Comparison of ENCODE assay signal across 17 cellular contexts in the genomic region with DNA sequence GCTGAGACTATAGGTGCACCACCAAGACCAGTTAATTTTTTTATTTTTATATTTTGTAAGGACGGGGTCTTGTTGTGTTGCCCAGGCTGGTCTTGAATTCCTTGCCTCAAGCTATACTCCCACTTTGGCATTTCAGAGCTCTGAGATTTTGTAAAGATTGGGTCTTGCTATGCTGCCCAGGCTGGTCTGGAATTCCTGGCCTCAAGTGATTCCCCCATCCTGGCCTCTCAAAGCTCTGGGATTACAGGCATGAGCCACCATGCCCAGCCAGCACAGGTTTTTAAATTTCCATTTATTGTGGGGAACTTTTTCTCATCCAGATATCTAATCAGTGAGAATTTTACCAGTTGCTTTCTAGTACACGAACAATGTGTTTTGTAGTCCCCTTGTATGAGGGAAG.
"Had no signal": no experiment of that assay in that cellular context is flagged by ENCODE, and none has a peak within 500 bp of the region (broad histone marks: within the 10 kb centered on the region; RNA-seq: fewer than 3 reads in every experiment).

No MANE protein-coding gene starts in this region.

- H3K36me3 ChIP-seq: gastrocnemius medialis, heart right ventricle, left lung, right atrium auricular region had no signal

- H3K4me1 ChIP-seq: left lung had no signal

- H3K27ac ChIP-seq: epithelial cell of prostate, gastrocnemius medialis, heart right ventricle, left lung, right atrium auricular region had no signal

- H3K9me3 ChIP-seq: gastrocnemius medialis, right atrium auricular region had no signal

- H3K4me3 Mint-ChIP-seq: activated CD8-positive, alpha-beta memory T cell treated with anti-CD3 and anti-CD28 coated beads, Interleukin-2, amount 10 ng/mL, durations not matched to agents 7 days and 5 days; activated naive CD4-positive, alpha-beta T cell treated with anti-CD3 and anti-CD28 coated beads, Interleukin-2, amount 50 U/mL, for 24 hours; activated T-cell treated with anti-CD3 and anti-CD28 coated beads, Interleukin-2, amount 50 U/mL, for 24 hours; central memory CD8-positive, alpha-beta T cell; stimulated activated memory B cell treated with anti-CD40 and anti-IgM and Interleukin-4, amounts not matched to agents 10 μg/mL and 1 μg/mL and 100 μg/mL, for 72 hours had no signal

- ATAC-seq: activated CD8-positive, alpha-beta memory T cell treated with anti-CD3 and anti-CD28 coated beads, Interleukin-2, amount 10 ng/mL, durations not matched to agents 7 days and 5 days had no signal

- H3K27ac Mint-ChIP-seq: activated CD8-positive, alpha-beta memory T cell treated with anti-CD3 and anti-CD28 coated beads, Interleukin-2, amount 10 ng/mL, durations not matched to agents 7 days and 5 days; activated naive CD4-positive, alpha-beta T cell treated with anti-CD3 and anti-CD28 coated beads, Interleukin-2, amount 50 U/mL, for 24 hours; activated T-cell treated with anti-CD3 and anti-CD28 coated beads, Interleukin-2, amount 50 U/mL, for 24 hours; stimulated activated memory B cell treated with anti-CD40 and anti-IgM and Interleukin-4, amounts not matched to agents 10 μg/mL and 1 μg/mL and 100 μg/mL, for 72 hours had no signal

- DNase-seq: activated CD4-positive, alpha-beta T cell treated with anti-CD3 and anti-CD28 coated beads, Interleukin-2, amount 50 U/mL, for 4 hours; activated CD8-positive, alpha-beta memory T cell treated with anti-CD3 and anti-CD28 coated beads, Interleukin-2, amount 10 ng/mL, durations not matched to agents 7 days and 5 days; activated effector memory CD4-positive, alpha-beta T cell treated with Interleukin-2 at 50 U/mL for 16 hours; activated T-cell treated with anti-CD3 and anti-CD28 coated beads, Interleukin-2, amount 50 U/mL, for 24 hours; effector memory CD4-positive, alpha-beta T cell; heart right ventricle; islet precursor cell; left lung; mesenchymal stem cell; stimulated activated CD4-positive, alpha-beta T cell treated with anti-CD3 and anti-CD28 coated beads, Interleukin-1b, Interleukin-23, amount 100 ng/mL, for 48 hours; substantia nigra had no signal

- H3K36me3 Mint-ChIP-seq: activated CD8-positive, alpha-beta memory T cell treated with anti-CD3 and anti-CD28 coated beads, Interleukin-2, amount 10 ng/mL, durations not matched to agents 7 days and 5 days; activated naive CD4-positive, alpha-beta T cell treated with anti-CD3 and anti-CD28 coated beads, Interleukin-2, amount 50 U/mL, for 24 hours; stimulated activated memory B cell treated with anti-CD40 and anti-IgM and Interleukin-4, amounts not matched to agents 10 μg/mL and 1 μg/mL and 100 μg/mL, for 72 hours had no signal

- H3K4me3 ChIP-seq: gastrocnemius medialis, heart right ventricle, left lung, right atrium auricular region had no signal

- H3K4me1 Mint-ChIP-seq: activated CD8-positive, alpha-beta memory T cell treated with anti-CD3 and anti-CD28 coated beads, Interleukin-2, amount 10 ng/mL, durations not matched to agents 7 days and 5 days; activated naive CD4-positive, alpha-beta T cell treated with anti-CD3 and anti-CD28 coated beads, Interleukin-2, amount 50 U/mL, for 24 hours; central memory CD8-positive, alpha-beta T cell; stimulated activated memory B cell treated with anti-CD40 and anti-IgM and Interleukin-4, amounts not matched to agents 10 μg/mL and 1 μg/mL and 100 μg/mL, for 72 hours had no signal
